18 cellular contexts compared by ENCODE assay signal in genomic region chr7:77679608-77680007, GRCh38. TPM values are rescaled to one million over a fixed set of nuclear protein-coding genes. Genes with fewer than 3 reads are reported as not detected.
DNase-seq lines count a peak whose midpoint lies in the region; ATAC-seq and TF ChIP-seq lines count a peak whose summit lies in the region.
"Had no signal": no experiment of that assay in that cellular context is flagged by ENCODE, and none has a peak within 500 bp of the region (broad histone marks: within the 10 kb centered on the region; RNA-seq: fewer than 3 reads in every experiment).

No MANE protein-coding gene starts in this region.

- CTCF ChIA-PET in MCF 10A (lab: Yijun Ruan, JAX), result interaction anchor here (0.7 to 1.9 kb wide), 4 partner anchors 17 to 432 kb away, joined by 3 to 11 read pairs (median 4); partner anchors contain the start of gene RSBN1L

- TF ChIP-seq POLR2A in breast epithelium (IDR thresholded peaks at IDR 0.05), result no peak

- POLR2A ChIA-PET in MCF 10A (lab: Yijun Ruan, JAX), result interaction anchor here (0.8 to 1.2 kb wide), 3 partner anchors 11 to 80 kb away, joined by 3 to 7 read pairs (median 6); partner anchors contain the start of gene RSBN1L

- intact Hi-C loops in breast epithelium (cut with DNase I; ENCODE audit: low total_unique reads), result no loop called here
- intact Hi-C loops in MCF 10A (cut with micrococcal nuclease), result no loop called here
- intact Hi-C loops in left cardiac atrium (cut with DNase I), result no loop called here

- BruUV-seq in MCF 10A (replicated peaks; lab: Mats Ljungman, UMichigan), result no TSS peak

- H3K27me3 ChIP-seq in breast epithelium, result no peaks in the 10 kb centered on the region
- H3K27me3 ChIP-seq in liver (ENCODE audit: control insufficient read depth in 4 of 4, insufficient read depth in 4 of 4, low read length in 3 of 4), result no peaks in the 10 kb centered on the region
- H3K27me3 ChIP-seq: brain microvascular endothelial cell, tibial nerve had no signal

- peak overlapping the region; percentile 41 to 58 for H3K27ac ChIP-seq in breast epithelium
- H3K27ac ChIP-seq in VCaP, result peak overlapping the region; percentile 90
- H3K27ac ChIP-seq in liver (ENCODE audit: low read depth in 1 of 2, low read length in 2 of 2), result no peak overlapping the region
- H3K27ac ChIP-seq: brain microvascular endothelial cell, tibial nerve had no signal

- H3K9me3 Mint-ChIP-seq in MCF 10A (ENCODE audit: unreplicated experiment), result no peaks in the 10 kb centered on the region
- H3K9me3 Mint-ChIP-seq: activated naive CD4-positive, alpha-beta T cell treated with anti-CD3 and anti-CD28 coated beads, Interleukin-2, amount 50 U/mL, for 24 hours; CD4-positive, alpha-beta T cell; naive B cell had no signal

- TF ChIP-seq RAD21 in liver (IDR thresholded peaks at IDR 0.05), result no peak

- H3K27ac Mint-ChIP-seq in MCF 10A (ENCODE audit: low read depth, unreplicated experiment), result no peak overlapping the region
- H3K27ac Mint-ChIP-seq: activated naive CD4-positive, alpha-beta T cell treated with anti-CD3 and anti-CD28 coated beads, Interleukin-2, amount 50 U/mL, for 24 hours; CD4-positive, alpha-beta T cell; naive B cell had no signal

- H3K36me3 ChIP-seq in breast epithelium (no peaks in the 10 kb centered on the region), liver (ENCODE audit: control insufficient read depth in 4 of 4, insufficient read depth in 3 of 4, low read depth in 1 of 4, low read length in 3 of 4) (peaks cover 3 to 11% (median 4%) of the 10 kb centered on the region in 4 donors)
- H3K36me3 ChIP-seq: brain microvascular endothelial cell had no signal

- ATAC-seq in GM21526 (IDR thresholded peaks at IDR 0.05; ENCODE audit: low FRiP score, unreplicated experiment), result no peak
- ATAC-seq in left cardiac atrium, result no peak

- H3K4me1 ChIP-seq in breast epithelium, result no peaks in the 10 kb centered on the region
- H3K4me1 ChIP-seq in liver (ENCODE audit: control insufficient read depth in 4 of 4, insufficient read depth in 4 of 4, low read length in 3 of 4), result peaks cover 0 to 3% (median 0%) of the 10 kb centered on the region in 4 donors

- no peak overlapping the region for H3K9ac ChIP-seq in liver (ENCODE audit: low read depth in 1 of 2, low read length in 2 of 2)

- no peak for DNase-seq in breast epithelium (ENCODE audit: low spot score in 2 of 2)
- DNase-seq in MCF 10A (ENCODE audit: unreplicated experiment), result no peak
- DNase-seq in left cardiac atrium, result no peak
- DNase-seq in RPMI8226, result no peak
- no peak for DNase-seq in retina
- DNase-seq: activated CD4-positive, alpha-beta T cell treated with anti-CD3 and anti-CD28 coated beads, Interleukin-2, amount 50 U/mL, for 1 hour; CD4-positive, alpha-beta T cell; hypothalamus; kidney glomerular epithelial cell; naive B cell; NCI-H1092 treated with DMSO at 0.1 percent for 48 hours; NCI-H446 treated with DMSO at 0.1 percent for 48 hours had no signal

- no peak overlapping the region for H3K4me3 ChIP-seq in breast epithelium
- no peak overlapping the region for H3K4me3 ChIP-seq in liver (ENCODE audit: low read depth in 1 of 3, low read length in 3 of 3)
- H3K4me3 ChIP-seq: tibial nerve had no signal

- TF ChIP-seq CTCF in breast epithelium (IDR thresholded peaks at IDR 0.05), result no peak
- TF ChIP-seq CTCF in MCF 10A (IDR thresholded peaks at IDR 0.05; ENCODE audit: unreplicated experiment), result no peak
- TF ChIP-seq CTCF in VCaP (conservative IDR thresholded peaks at IDR 0.05), result no peak
- no peak for TF ChIP-seq CTCF in liver (IDR thresholded peaks at IDR 0.05; ENCODE audit: low read depth, low read length, missing input control)

- H3K27me3 Mint-ChIP-seq in MCF 10A (ENCODE audit: insufficient read depth, unreplicated experiment), result no peaks in the 10 kb centered on the region
- H3K27me3 Mint-ChIP-seq: activated naive CD4-positive, alpha-beta T cell treated with anti-CD3 and anti-CD28 coated beads, Interleukin-2, amount 50 U/mL, for 24 hours; CD4-positive, alpha-beta T cell; naive B cell had no signal

- peaks cover 25% of the 10 kb centered on the region for H3K36me3 Mint-ChIP-seq in MCF 10A (ENCODE audit: insufficient read depth, unreplicated experiment)

- H3K4me3 Mint-ChIP-seq in MCF 10A (ENCODE audit: unreplicated experiment), result no peak overlapping the region
- H3K4me3 Mint-ChIP-seq: activated naive CD4-positive, alpha-beta T cell treated with anti-CD3 and anti-CD28 coated beads, Interleukin-2, amount 50 U/mL, for 24 hours; CD4-positive, alpha-beta T cell; naive B cell had no signal

- H3K4me1 Mint-ChIP-seq in MCF 10A (ENCODE audit: insufficient read depth, unreplicated experiment), result peaks cover 11% of the 10 kb centered on the region
- H3K4me1 Mint-ChIP-seq: activated naive CD4-positive, alpha-beta T cell treated with anti-CD3 and anti-CD28 coated beads, Interleukin-2, amount 50 U/mL, for 24 hours; naive B cell had no signal

- H3K9me3 ChIP-seq in breast epithelium (no peaks in the 10 kb centered on the region), liver (ENCODE audit: control insufficient read depth in 4 of 4, low read length in 3 of 4) (no peaks in the 10 kb centered on the region)
- H3K9me3 ChIP-seq: tibial nerve had no signal

TF ChIP-seq in liver, 16 proteins besides CTCF, POLR2A, EP300 and RAD21:
- TF ChIP-seq FOXA2 (IDR thresholded peaks at IDR 0.05) (no peak), MAX (IDR thresholded peaks at IDR 0.05) (no peak), RXRA (IDR thresholded peaks at IDR 0.05) (no peak), SP1 (IDR thresholded peaks at IDR 0.05) (peak; percentile 31), REST (IDR thresholded peaks at IDR 0.05) (no peak), GABPA (IDR thresholded peaks at IDR 0.05 in 1 of 2, conservative IDR thresholded peaks at IDR 0.05 in 1 of 2) (no peak), ZBTB33 (IDR thresholded peaks at IDR 0.05) (no peak), JUND (IDR thresholded peaks at IDR 0.05) (no peak), EGR1 (IDR thresholded peaks at IDR 0.05; ENCODE audit: low read depth in 2 of 2) (no peak), TAF1 (conservative IDR thresholded peaks at IDR 0.05) (no peak), HNF4A (conservative IDR thresholded peaks at IDR 0.05) (peak; percentile 8 to 42), HNF4G (IDR thresholded peaks at IDR 0.05) (peak; percentile 20), ATF3 (IDR thresholded peaks at IDR 0.05) (no peak)

RNA-seq across cellular contexts. Expression of gene RSBN1L, which starts 16.7 kb away (rescaled TPM):
- total RNA-seq in breast epithelium (10 to 100 TPM; 13.9 to 34.5 (median 29.8) TPM), MCF 10A (2022) (10.9 and 12.1 TPM in 2 replicates), liver (10 to 100 TPM; 11.6 to 23.4 TPM), left cardiac atrium (1 to 10 TPM; 9.5 to 9.7 TPM)
- 1 to 10 TPM; 3.3 to 4.1 TPM for polyA plus RNA-seq in liver

Comparison
In these comparisons a context has a peak if more than half of its experiments do, and no peak if none do; other contexts are left out.
1. H3K27ac ChIP-seq: peak in breast epithelium (2 of 2) and VCaP (single experiment); none in liver (0 of 2).